8 cellular contexts compared by ENCODE assay signal in genomic region chr21:7744406-7745099, GRCh38.
DNase-seq lines count a peak whose midpoint lies in the region; ATAC-seq and TF ChIP-seq lines count a peak whose summit lies in the region.
"Not testable (repeated sequence)": the region's sequence is repeated elsewhere in the genome, so short reads cannot be mapped to it uniquely, and the experiment has no call there.

No MANE protein-coding gene starts in this region.

- intact Hi-C loops in lower lobe of right lung (cut with DNase I); aorta (cut with DNase I): not testable (repeated sequence)

- not testable (repeated sequence) for H3K4me1 Mint-ChIP-seq in activated naive CD8-positive, alpha-beta T cell treated with anti-CD3 and anti-CD28 coated beads, Interleukin-2, amount 10 ng/mL, durations not matched to agents 7 days and 5 days

- not testable (repeated sequence) for H3K36me3 ChIP-seq in lower lobe of right lung; aorta (ENCODE audit: control insufficient read depth in 1 of 2, insufficient read depth in 2 of 2, low read length in 1 of 2)

- H3K27ac Mint-ChIP-seq in activated naive CD8-positive, alpha-beta T cell treated with anti-CD3 and anti-CD28 coated beads, Interleukin-2, amount 10 ng/mL, durations not matched to agents 7 days and 5 days: not testable (repeated sequence)

- H3K4me3 ChIP-seq in lower lobe of right lung; aorta (ENCODE audit: low read length in 2 of 2): not testable (repeated sequence)

- not testable (repeated sequence) for H3K4me3 Mint-ChIP-seq in activated naive CD8-positive, alpha-beta T cell treated with anti-CD3 and anti-CD28 coated beads, Interleukin-2, amount 10 ng/mL, durations not matched to agents 7 days and 5 days

- POLR2A ChIA-PET in activated naive CD8-positive, alpha-beta T cell treated with anti-CD3 and anti-CD28 coated beads, Interleukin-2, amount 10 ng/mL, durations not matched to agents 7 days and 5 days (lab: Charles Lee): not testable (repeated sequence)

- not testable (repeated sequence) for H3K27ac ChIP-seq in lower lobe of right lung; aorta (ENCODE audit: low read depth in 1 of 2, low read length in 2 of 2)

- no CpG with 5 or more reads among the region's 49 CpGs for WGBS in aorta, 2 donors

- not testable (repeated sequence) for H3K9me3 Mint-ChIP-seq in activated naive CD8-positive, alpha-beta T cell treated with anti-CD3 and anti-CD28 coated beads, Interleukin-2, amount 10 ng/mL, durations not matched to agents 7 days and 5 days

- not testable (repeated sequence) for H3K27me3 Mint-ChIP-seq in activated naive CD8-positive, alpha-beta T cell treated with anti-CD3 and anti-CD28 coated beads, Interleukin-2, amount 10 ng/mL, durations not matched to agents 7 days and 5 days

- ATAC-seq in GM18861 (IDR thresholded peaks at IDR 0.05; ENCODE audit: unreplicated experiment) (peak; percentile 91), GM19468 (IDR thresholded peaks at IDR 0.05; ENCODE audit: extremely low read depth, unreplicated experiment) (peak; percentile 75), HG02610 (IDR thresholded peaks at IDR 0.05; ENCODE audit: unreplicated experiment) (peak; percentile 96), HG03066 (IDR thresholded peaks at IDR 0.05; ENCODE audit: low read depth, unreplicated experiment) (peak; percentile 96), HG03565 (IDR thresholded peaks at IDR 0.05; ENCODE audit: unreplicated experiment) (peak; percentile 93), lower lobe of right lung (peak; percentile 99), aorta (ENCODE audit: low FRiP score) (peak; percentile 99)
- peak; percentile 98 for ATAC-seq in activated naive CD8-positive, alpha-beta T cell treated with anti-CD3 and anti-CD28 coated beads, Interleukin-2, amount 10 ng/mL, durations not matched to agents 7 days and 5 days (ENCODE audit: low read depth)

- H3K4me1 ChIP-seq in lower lobe of right lung; aorta (ENCODE audit: control insufficient read depth in 1 of 2, insufficient read depth in 2 of 2, low read length in 2 of 2): not testable (repeated sequence)

- H3K9me3 ChIP-seq in lower lobe of right lung; aorta (ENCODE audit: control insufficient read depth, low read length): not testable (repeated sequence)

- DNase-seq in activated naive CD8-positive, alpha-beta T cell treated with anti-CD3 and anti-CD28 coated beads, Interleukin-2, amount 10 ng/mL, durations not matched to agents 7 days and 5 days; lower lobe of right lung; aorta: not testable (repeated sequence)

- not testable (repeated sequence) for TF ChIP-seq CTCF in lower lobe of right lung (IDR thresholded peaks at IDR 0.05)

- not testable (repeated sequence) for H3K27me3 ChIP-seq in lower lobe of right lung (ENCODE audit: low read depth); aorta (ENCODE audit: control insufficient read depth in 1 of 2, insufficient read depth in 2 of 2, low read length in 1 of 2)

- not testable (repeated sequence) for H3K36me3 Mint-ChIP-seq in activated naive CD8-positive, alpha-beta T cell treated with anti-CD3 and anti-CD28 coated beads, Interleukin-2, amount 10 ng/mL, durations not matched to agents 7 days and 5 days
